9 cellular contexts compared by ENCODE assay signal in the genomic region with DNA sequence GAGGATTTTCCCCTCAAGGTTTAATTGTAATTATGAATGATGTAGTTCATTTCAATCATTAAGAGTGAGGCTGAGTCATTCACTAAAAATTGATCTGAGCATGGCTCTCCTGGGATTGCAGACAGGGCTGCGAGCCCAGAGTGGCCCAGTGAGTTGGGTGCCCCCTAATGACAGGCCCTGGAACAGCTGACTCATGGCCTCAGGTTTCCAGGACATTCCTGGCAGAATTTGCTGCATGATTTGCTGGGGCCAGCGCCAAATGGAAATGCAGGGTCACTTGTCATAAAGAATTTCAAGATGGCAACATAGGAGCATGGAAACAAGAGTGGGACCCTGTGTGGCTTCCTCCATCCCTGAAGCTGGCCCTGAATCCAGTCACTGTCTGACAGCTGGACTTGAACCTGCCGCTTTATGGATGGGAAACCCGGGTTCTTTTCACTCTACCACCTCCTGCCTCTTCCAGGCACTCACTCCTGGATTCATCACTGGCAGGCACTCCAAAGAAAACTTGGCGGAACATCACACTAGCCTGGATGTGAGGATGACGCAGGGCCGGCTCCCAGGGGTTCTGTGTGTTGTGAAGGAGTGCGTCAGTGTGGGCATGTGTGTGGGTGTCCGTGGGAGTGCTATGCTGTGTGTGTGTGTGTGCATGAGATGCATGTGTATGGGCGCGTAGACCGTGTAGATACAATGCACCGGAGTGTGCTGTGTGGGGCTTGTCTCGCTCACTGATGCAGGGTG. TPM values are rescaled to one million over a fixed set of nuclear protein-coding genes. Genes with fewer than 3 reads are reported as not detected.
DNase-seq lines count a peak whose midpoint lies in the region; ATAC-seq and TF ChIP-seq lines count a peak whose summit lies in the region.
"Had no signal": no experiment of that assay in that cellular context is flagged by ENCODE, and none has a peak within 500 bp of the region (broad histone marks: within the 10 kb centered on the region; RNA-seq: fewer than 3 reads in every experiment).

No MANE protein-coding gene starts in this region.

- H3K4me1 Mint-ChIP-seq in immature natural killer cell, result no peaks in the 10 kb centered on the region

- H3K27ac Mint-ChIP-seq in immature natural killer cell, result no peak overlapping the region

- H3K4me3 Mint-ChIP-seq in immature natural killer cell, result no peak overlapping the region

- no peaks in the 10 kb centered on the region for H3K36me3 ChIP-seq in right atrium auricular region
- H3K36me3 ChIP-seq: breast epithelium had no signal

- H3K4me1 ChIP-seq in right atrium auricular region, result peaks cover 0 to 5% of the 10 kb centered on the region in 2 donors
- H3K4me1 ChIP-seq: breast epithelium had no signal

- H3K27me3 Mint-ChIP-seq in immature natural killer cell (ENCODE audit: low read depth in 3 of 3), result peaks cover 0 to 2% (median 0%) of the 10 kb centered on the region in 3 donors

- H3K4me3 ChIP-seq in right atrium auricular region (no peak overlapping the region), cardiac fibroblast (replicated peaks in 1 of 2; ENCODE audit: low read depth in 2 of 2, low read length in 2 of 2) (no peak overlapping the region)
- H3K4me3 ChIP-seq: breast epithelium had no signal

- intact Hi-C loops in Right ventricle myocardium inferior (cut with DNase I), result no loop called here

- no peaks in the 10 kb centered on the region for H3K9me3 ChIP-seq in right atrium auricular region
- H3K9me3 ChIP-seq: breast epithelium had no signal

- peak in 1 of 2 donors; percentile 46 for TF ChIP-seq CTCF in right atrium auricular region (IDR thresholded peaks at IDR 0.05)
- peak; percentile 79 for TF ChIP-seq CTCF in cardiac fibroblast (IDR thresholded peaks at IDR 0.05; ENCODE audit: low read depth, low read length)

- no peak for ATAC-seq in Right ventricle myocardium inferior
- no peak for ATAC-seq in HG03432 (IDR thresholded peaks at IDR 0.05; ENCODE audit: unreplicated experiment)
- ATAC-seq in GM21381 (IDR thresholded peaks at IDR 0.05; ENCODE audit: unreplicated experiment), result no peak

- H3K9me3 Mint-ChIP-seq in immature natural killer cell, result no peaks in the 10 kb centered on the region

- no peaks in the 10 kb centered on the region for H3K27me3 ChIP-seq in right atrium auricular region
- H3K27me3 ChIP-seq: breast epithelium had no signal

- peak; percentile 59 for DNase-seq in Right ventricle myocardium inferior (ENCODE audit: missing footprints)
- DNase-seq in right atrium auricular region (ENCODE audit: low spot score), result no peak
- peak; percentile 50 for DNase-seq in NCI-H1694 (lab: John Stamatoyannopoulos, UW)
- DNase-seq in cardiac fibroblast (ENCODE audit: low read depth in 2 of 2), result peak; percentile 56 to 77
- peak; percentile 35 for DNase-seq in medulla oblongata (ENCODE audit: extremely low spot score)
- no peak for DNase-seq in immature natural killer cell

- H3K27ac ChIP-seq in right atrium auricular region, result no peak overlapping the region
- H3K27ac ChIP-seq: breast epithelium had no signal

- no peaks in the 10 kb centered on the region for H3K36me3 Mint-ChIP-seq in immature natural killer cell

RNA-seq across cellular contexts. Expression of a gene that starts 15.2 kb away (rescaled TPM):
- total RNA-seq in Right ventricle myocardium inferior (0.08 TPM), right atrium auricular region (under 1 TPM; 0.08 to 0.33 TPM)
- polyA plus RNA-seq in immature natural killer cell, result 1 to 10 TPM in 1 of 3 donors, under 1 TPM in 1, not detected in 1; 0.34 to 1.3 TPM

Comparison
In these comparisons a context has a peak if more than half of its experiments do, and no peak if none do; other contexts are left out.
1. DNase-seq: peak in Right ventricle myocardium inferior (single experiment), NCI-H1694 (single experiment), cardiac fibroblast (2 of 2) and medulla oblongata (single experiment); none in right atrium auricular region (single experiment) and immature natural killer cell (0 of 3).